8 cellular contexts compared by ENCODE assay signal in the genomic region with DNA sequence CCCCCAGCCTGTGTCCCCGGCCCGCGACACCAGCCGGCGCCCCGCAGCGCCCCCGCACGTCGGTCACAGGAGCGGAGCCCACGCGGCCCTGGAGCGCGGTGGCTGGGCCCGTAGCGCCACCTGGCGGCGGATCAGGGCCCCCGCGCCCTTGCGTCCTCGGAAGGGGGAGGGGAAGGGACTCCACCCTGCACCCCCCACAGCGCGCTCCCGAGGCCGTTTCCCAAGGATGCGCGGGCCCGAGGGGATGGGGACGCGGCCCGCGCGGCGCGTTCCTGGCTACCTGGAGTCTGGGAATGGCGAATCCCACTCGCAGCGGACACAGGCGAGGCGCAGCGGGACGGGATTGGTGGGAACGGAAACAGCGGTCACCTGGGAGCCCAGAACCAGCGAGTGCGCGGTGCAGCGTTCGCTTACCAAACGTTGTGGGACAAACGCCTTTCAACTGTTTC. TPM values are rescaled to one million over a fixed set of nuclear protein-coding genes. Genes with fewer than 3 reads are reported as not detected.
DNase-seq lines count a peak whose midpoint lies in the region; ATAC-seq and TF ChIP-seq lines count a peak whose summit lies in the region.

No MANE protein-coding gene starts in this region.

- in situ Hi-C loops in GM23248 (cut with MboI) (no loop called here), astrocyte of the cerebellum (cut with HindIII; ENCODE audit: low sequenced_read_pairs) (no loop called here)

- H3K9me3 ChIP-seq in GM23248 (ENCODE audit: low read depth) (no peaks in the 10 kb centered on the region), T-helper 17 cell (ENCODE audit: control insufficient read depth, low read length, poor library complexity, severe bottlenecking) (no peaks in the 10 kb centered on the region)

- H3F3A ChIP-seq in GM23248 (ENCODE audit: insufficient read depth): peaks cover 14% of the 10 kb centered on the region; the same call in 1 of the 2 replicates

- peak overlapping the region; percentile 88 for H2AFZ ChIP-seq in GM23248

- H3K9ac ChIP-seq in GM23248: no peak overlapping the region

- H3K27ac ChIP-seq in GM23248: no peak overlapping the region

- DNase-seq in ELR (ENCODE audit: low read depth): peak; percentile 60
- DNase-seq in GM23248: peak; percentile 81
- peak; percentile 51 for DNase-seq in LHCN-M2 (ENCODE audit: low read depth)
- DNase-seq in T-helper 17 cell: peak; percentile 77 to 84 (median 80)
- no peak for DNase-seq in astrocyte of the cerebellum (ENCODE audit: low read depth)
- DNase-seq in iPS DF 4.7 (ENCODE audit: extremely low read depth, low spot score): peak; percentile 41
- DNase-seq in skeletal muscle cell (ENCODE audit: low read depth): peak; percentile 9
- DNase-seq in NCI-H1105 (lab: John Stamatoyannopoulos, UW): no peak

- peak overlapping the region; percentile 94 for H3K4me2 ChIP-seq in GM23248 (ENCODE audit: unreplicated experiment)

- H3K4me3 ChIP-seq in GM23248 (peak overlapping the region; percentile 90), astrocyte of the cerebellum (ENCODE audit: low read depth, low read length) (peak overlapping the region; percentile 59), skeletal muscle cell (ENCODE audit: low read depth, low read length) (peak overlapping the region; percentile 65)

- no peaks in the 10 kb centered on the region for H3K9me2 ChIP-seq in GM23248 (ENCODE audit: insufficient read depth)

- H3K27me3 Mint-ChIP-seq in T-helper 17 cell: peaks cover 13% of the 10 kb centered on the region

- H3K27me3 ChIP-seq in GM23248 (replicated peaks; ENCODE audit: insufficient read depth): peaks cover 24% of the 10 kb centered on the region

- peak; percentile 98 for ATAC-seq in T-helper 17 cell

- no peaks in the 10 kb centered on the region for H4K20me1 ChIP-seq in GM23248 (ENCODE audit: insufficient read depth)

- H3K79me2 ChIP-seq in GM23248 (ENCODE audit: insufficient read depth): no peaks in the 10 kb centered on the region

- H3K4me1 Mint-ChIP-seq in T-helper 17 cell: peaks cover 10% of the 10 kb centered on the region

- H3K36me3 Mint-ChIP-seq in T-helper 17 cell (ENCODE audit: low read depth): no peaks in the 10 kb centered on the region

- no peaks in the 10 kb centered on the region for H3K36me3 ChIP-seq in GM23248 (ENCODE audit: low read depth)

- TF ChIP-seq CTCF in astrocyte of the cerebellum (IDR thresholded peaks at IDR 0.05; ENCODE audit: low read depth, low read length, missing control alignments): peak; percentile 79

- peaks cover 8% of the 10 kb centered on the region for H3K4me1 ChIP-seq in GM23248 (ENCODE audit: insufficient read depth)

- no peak overlapping the region for H3K27ac Mint-ChIP-seq in T-helper 17 cell

- WGBS in GM23248 (ENCODE audit: low coverage in 1 of 2, low lambda C conversion rate in 2 of 2, missing lambda C conversion rate in 2 of 2), 2 experiments: 4 to 5% methylated on average over 30 to 49 of the region's 53 CpGs

- H3K4me3 Mint-ChIP-seq in T-helper 17 cell: peak overlapping the region; percentile 77

RNA-seq across cellular contexts. Expression of a gene that starts 23.8 kb away (rescaled TPM):
- 9.5 and 12.2 TPM in 2 replicates for total RNA-seq in GM23248 (2014; rRNA removed; shearing (Covaris generic))
- 19.5 and 22.5 TPM in 2 replicates for polyA plus RNA-seq in GM23248 (2016; fragmentation: Nextera tagmentation; extraction: Ambion mirVana)
- total RNA-seq in LHCN-M2 (2014; rRNA removed) (54.4 and 87.8 TPM in 2 replicates), T-helper 17 cell (1 to 10 TPM; 1.3 to 1.8 TPM)
- polyA plus RNA-seq in LHCN-M2 (2012): 20.3 TPM

Comparison
In these comparisons a context has a peak if more than half of its experiments do, and no peak if none do; other contexts are left out.
1. DNase-seq: peak in ELR (single experiment), GM23248 (single experiment), LHCN-M2 (single experiment), T-helper 17 cell (3 of 3), iPS DF 4.7 (single experiment) and skeletal muscle cell (single experiment); none in astrocyte of the cerebellum (single experiment) and NCI-H1105 (single experiment).
2. Peak in every context shown above with its lines, with median percentiles within 50 percentile points of each other: H3K4me3 ChIP-seq.